8 cellular contexts compared by ENCODE assay signal in genomic region chr11:78080084-78080817, GRCh38. TPM values are rescaled to one million over a fixed set of nuclear protein-coding genes. Genes with fewer than 3 reads are reported as not detected.
DNase-seq lines count a peak whose midpoint lies in the region; ATAC-seq and TF ChIP-seq lines count a peak whose summit lies in the region.

No MANE protein-coding gene starts in this region.

- peaks cover 4% of the 10 kb centered on the region for H3K27me3 Mint-ChIP-seq in progenitor cell of endocrine pancreas

- POLR2A ChIA-PET in RWPE1 (lab: Yijun Ruan, JAX; ENCODE audit: low non-redundant PET), result no interaction called here

- TF ChIP-seq CTCF in RWPE1 (conservative IDR thresholded peaks at IDR 0.05; ENCODE audit: low read depth) (no peak), epithelial cell of proximal tubule (conservative IDR thresholded peaks at IDR 0.05; ENCODE audit: low read depth, low read length) (no peak), progenitor cell of endocrine pancreas (IDR thresholded peaks at IDR 0.05; ENCODE audit: unreplicated experiment) (no peak)

- H3K27ac ChIP-seq in RWPE1, result peak overlapping the region; percentile 78

- peaks cover 4% of the 10 kb centered on the region for H3K36me3 Mint-ChIP-seq in progenitor cell of endocrine pancreas (ENCODE audit: insufficient read depth)

- ATAC-seq in HG02623 (IDR thresholded peaks at IDR 0.05; ENCODE audit: unreplicated experiment) (no peak), GM21737 (IDR thresholded peaks at IDR 0.05; ENCODE audit: unreplicated experiment) (no peak), GM19035 (IDR thresholded peaks at IDR 0.05; ENCODE audit: unreplicated experiment) (no peak), HG03097 (IDR thresholded peaks at IDR 0.05; ENCODE audit: low FRiP score, unreplicated experiment) (no peak)

- peak overlapping the region; percentile 90 for H3K4me3 Mint-ChIP-seq in progenitor cell of endocrine pancreas (ENCODE audit: low read depth)

- H3K27ac Mint-ChIP-seq in progenitor cell of endocrine pancreas, result peak overlapping the region; percentile 97

- peaks cover 3% of the 10 kb centered on the region for H3K9me3 Mint-ChIP-seq in progenitor cell of endocrine pancreas (ENCODE audit: low read depth)

- peak overlapping the region; percentile 94 for H3K4me3 ChIP-seq in epithelial cell of proximal tubule (ENCODE audit: low read depth, low read length)

- DNase-seq in Daoy (ENCODE audit: low read depth) (peak; percentile 10), RWPE1 (ENCODE audit: low spot score) (no peak), epithelial cell of proximal tubule (ENCODE audit: low read depth) (no peak), progenitor cell of endocrine pancreas (ENCODE audit: low spot score, unreplicated experiment) (no peak)

- H3K4me1 Mint-ChIP-seq in progenitor cell of endocrine pancreas (ENCODE audit: low read depth), result peaks cover 14% of the 10 kb centered on the region

- CTCF ChIA-PET in RWPE1 (lab: Yijun Ruan, JAX), result interaction anchor here (0.7 kb wide), 1 partner anchor 484 kb away, joined by 7 read pairs; no protein-coding TSS in a partner anchor

RNA-seq across cellular contexts. Expression of gene NDUFC2, which starts 0.6 kb away (rescaled TPM):
- total RNA-seq in Daoy (2014; rRNA removed; shearing (Covaris generic)), result 113 and 180 TPM in 2 replicates
- total RNA-seq in epithelial cell of proximal tubule, result 159 and 164 TPM in 2 replicates
- 177 TPM in 2 replicates for total RNA-seq in progenitor cell of endocrine pancreas

RNA-seq across cellular contexts. Expression of gene THRSP, which starts 16.6 kb away (rescaled TPM):
- total RNA-seq in Daoy (2014; rRNA removed; shearing (Covaris generic)), result not detected in 2 replicates
- total RNA-seq in epithelial cell of proximal tubule (not detected in 2 replicates), progenitor cell of endocrine pancreas (not detected in 2 replicates)

RNA-seq across cellular contexts. Expression of gene KCTD14, which starts 57.2 kb away (rescaled TPM):
- 8.4 and 9.9 TPM in 2 replicates for total RNA-seq in Daoy (2014; rRNA removed; shearing (Covaris generic))
- total RNA-seq in epithelial cell of proximal tubule (8.5 and 26.8 TPM in 2 replicates), progenitor cell of endocrine pancreas (5.4 and 8.9 TPM in 2 replicates)

RNA-seq across cellular contexts. Expression of gene ALG8, which starts 59.2 kb away (rescaled TPM):
- 57.9 and 87.4 TPM in 2 replicates for total RNA-seq in Daoy (2014; rRNA removed; shearing (Covaris generic))
- total RNA-seq in epithelial cell of proximal tubule (38.1 and 47.1 TPM in 2 replicates), progenitor cell of endocrine pancreas (60.4 and 61.0 TPM in 2 replicates)
